Comparison of ENCODE assay signal across 1 cellular context in genomic region chr4:126778348-126778747, GRCh38.
A peak's percentile ranks its signal among the peaks of the same experiment; 100 is the strongest.
TF ChIP-seq lines count a peak whose summit lies in the region.

No MANE protein-coding gene starts in this region.

TF ChIP-seq in HCT116, 20 proteins besides CTCF, POLR2A, EP300 and RAD21 (continued from another document):
- TF ChIP-seq REST (IDR thresholded peaks at IDR 0.05; ENCODE audit: low read depth) (no peak), FOSL1 (IDR thresholded peaks at IDR 0.05; ENCODE audit: low read depth) (peak; percentile 42; the same call in 1 of the 2 replicates), ELF1 (IDR thresholded peaks at IDR 0.05; ENCODE audit: borderline replicate concordance, low read depth) (no peak), CBX3 (IDR thresholded peaks at IDR 0.05; ENCODE audit: low read depth) (peak; percentile 51; the same call in 1 of the 2 replicates), SP1 (IDR thresholded peaks at IDR 0.05; ENCODE audit: low read depth) (peak; percentile 34; the same call in 1 of the 2 replicates), TCF7L2 (IDR thresholded peaks at IDR 0.05; ENCODE audit: borderline replicate concordance, extremely low read depth, insufficient read depth, insufficient read length) (no peak), POLR2AphosphoS5 (IDR thresholded peaks at IDR 0.05; ENCODE audit: low read depth, low read length) (no peak), ZFX (IDR thresholded peaks at IDR 0.05) (no peak), ZBTB33 (IDR thresholded peaks at IDR 0.05; ENCODE audit: extremely low read depth, insufficient replicate concordance, low read length) (no peak)
